ENCODE assay signal across 2 cellular contexts in genomic region chr17:57911834-57912673, GRCh38.
TF ChIP-seq lines count a peak whose summit lies in the region.

No MANE protein-coding gene starts in this region.

TF ChIP-seq in SK-N-SH treated with all-trans-retinoic acid at 6 μM for 48 hours, 23 proteins besides CTCF, POLR2A, EP300 and RAD21 (continued from another document):
- TF ChIP-seq, protein P1, sequence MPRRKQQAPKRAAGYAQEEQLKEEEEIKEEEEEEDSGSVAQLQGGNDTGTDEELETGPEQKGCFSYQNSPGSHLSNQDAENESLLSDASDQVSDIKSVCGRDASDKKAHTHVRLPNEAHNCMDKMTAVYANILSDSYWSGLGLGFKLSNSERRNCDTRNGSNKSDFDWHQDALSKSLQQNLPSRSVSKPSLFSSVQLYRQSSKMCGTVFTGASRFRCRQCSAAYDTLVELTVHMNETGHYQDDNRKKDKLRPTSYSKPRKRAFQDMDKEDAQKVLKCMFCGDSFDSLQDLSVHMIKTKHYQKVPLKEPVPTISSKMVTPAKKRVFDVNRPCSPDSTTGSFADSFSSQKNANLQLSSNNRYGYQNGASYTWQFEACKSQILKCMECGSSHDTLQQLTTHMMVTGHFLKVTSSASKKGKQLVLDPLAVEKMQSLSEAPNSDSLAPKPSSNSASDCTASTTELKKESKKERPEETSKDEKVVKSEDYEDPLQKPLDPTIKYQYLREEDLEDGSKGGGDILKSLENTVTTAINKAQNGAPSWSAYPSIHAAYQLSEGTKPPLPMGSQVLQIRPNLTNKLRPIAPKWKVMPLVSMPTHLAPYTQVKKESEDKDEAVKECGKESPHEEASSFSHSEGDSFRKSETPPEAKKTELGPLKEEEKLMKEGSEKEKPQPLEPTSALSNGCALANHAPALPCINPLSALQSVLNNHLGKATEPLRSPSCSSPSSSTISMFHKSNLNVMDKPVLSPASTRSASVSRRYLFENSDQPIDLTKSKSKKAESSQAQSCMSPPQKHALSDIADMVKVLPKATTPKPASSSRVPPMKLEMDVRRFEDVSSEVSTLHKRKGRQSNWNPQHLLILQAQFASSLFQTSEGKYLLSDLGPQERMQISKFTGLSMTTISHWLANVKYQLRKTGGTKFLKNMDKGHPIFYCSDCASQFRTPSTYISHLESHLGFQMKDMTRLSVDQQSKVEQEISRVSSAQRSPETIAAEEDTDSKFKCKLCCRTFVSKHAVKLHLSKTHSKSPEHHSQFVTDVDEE (CRISPR knock-in tag; IDR thresholded peaks at IDR 0.05): peak; percentile 33; the same call in 1 of the 2 replicates
- TF ChIP-seq SNAI2 (CRISPR knock-in tag; IDR thresholded peaks at IDR 0.05): no peak

TF ChIP-seq in SK-N-SH, 30 proteins besides CTCF, POLR2A, EP300 and RAD21 (continued from another document):
- TF ChIP-seq, protein P2, sequence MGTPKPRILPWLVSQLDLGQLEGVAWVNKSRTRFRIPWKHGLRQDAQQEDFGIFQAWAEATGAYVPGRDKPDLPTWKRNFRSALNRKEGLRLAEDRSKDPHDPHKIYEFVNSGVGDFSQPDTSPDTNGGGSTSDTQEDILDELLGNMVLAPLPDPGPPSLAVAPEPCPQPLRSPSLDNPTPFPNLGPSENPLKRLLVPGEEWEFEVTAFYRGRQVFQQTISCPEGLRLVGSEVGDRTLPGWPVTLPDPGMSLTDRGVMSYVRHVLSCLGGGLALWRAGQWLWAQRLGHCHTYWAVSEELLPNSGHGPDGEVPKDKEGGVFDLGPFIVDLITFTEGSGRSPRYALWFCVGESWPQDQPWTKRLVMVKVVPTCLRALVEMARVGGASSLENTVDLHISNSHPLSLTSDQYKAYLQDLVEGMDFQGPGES (IDR thresholded peaks at IDR 0.05; ENCODE audit: low read depth, low read length): no peak
- TF ChIP-seq ZBTB33 (IDR thresholded peaks at IDR 0.05; ENCODE audit: borderline replicate concordance, low read depth): no peak
TF ChIP-seq in SK-N-SH: peak in this region for 0.
